Comparison of ENCODE assay signal across 14 cellular contexts in the genomic region with DNA sequence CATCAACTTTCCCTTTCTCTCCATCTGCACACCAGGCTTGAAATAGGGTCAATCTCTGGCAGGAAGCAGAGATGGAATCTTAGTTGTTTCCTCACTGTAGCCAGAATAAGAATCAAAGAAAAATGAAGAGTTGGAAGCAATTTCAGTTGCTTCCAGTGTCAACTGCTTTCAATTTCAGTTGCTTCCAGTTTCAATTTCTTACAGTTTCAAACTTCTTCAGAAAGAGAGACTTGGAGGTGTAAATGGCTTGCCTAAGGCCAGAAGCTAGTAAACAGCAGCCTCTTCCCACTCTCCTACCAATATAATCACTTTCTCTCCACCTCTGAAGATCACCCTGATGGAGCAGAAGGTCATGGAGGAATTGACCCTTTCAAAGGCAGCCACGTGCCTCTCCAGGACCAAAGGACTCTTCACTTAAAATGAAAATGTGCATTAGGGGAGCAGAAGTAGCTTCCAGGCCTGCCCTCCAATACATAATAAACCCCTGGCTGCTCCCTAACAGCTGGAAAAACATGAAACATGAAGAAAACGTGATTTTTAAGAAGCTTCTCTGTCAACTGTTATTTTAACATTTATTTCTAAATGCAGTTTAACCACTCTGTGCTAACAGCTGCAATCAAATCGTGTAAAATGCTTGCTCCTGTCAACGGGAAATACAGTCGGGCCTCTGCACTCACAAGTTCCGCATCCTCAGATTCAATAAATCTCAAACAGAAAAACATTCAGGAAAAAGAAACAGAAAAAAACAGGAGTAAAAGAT.
A peak's percentile ranks its signal among the peaks of the same experiment; 100 is the strongest.
DNase-seq lines count a peak whose midpoint lies in the region; ATAC-seq, FAIRE-seq and TF ChIP-seq lines count a peak whose summit lies in the region.
"Had no signal": no experiment of that assay in that cellular context is flagged by ENCODE, and none has a peak within 500 bp of the region (broad histone marks: within the 10 kb centered on the region; RNA-seq: fewer than 3 reads in every experiment).

No MANE protein-coding gene starts in this region.

- TF ChIP-seq CTCF in nephron (IDR thresholded peaks at IDR 0.05; ENCODE audit: unreplicated experiment in 3 of 3) = no peak

- no peak for DNase-seq in activated CD8-positive, alpha-beta memory T cell treated with anti-CD3 and anti-CD28 coated beads, Interleukin-2, amount 10 ng/mL, durations not matched to agents 7 days and 5 days
- DNase-seq in NCI-H2227 (lab: John Stamatoyannopoulos, UW; ENCODE audit: unreplicated experiment) (no peak), SK-N-DZ (ENCODE audit: low spot score) (no peak), GM12891 (ENCODE audit: insufficient read length, low spot score) (no peak)
- DNase-seq: activated naive CD8-positive, alpha-beta T cell treated with anti-CD3 and anti-CD28 coated beads, Interleukin-2, amount 10 ng/mL, durations not matched to agents 7 days and 5 days; cortex of kidney; H7; NCI-H187; substantia nigra; T-helper 2 cell had no signal

- no peak overlapping the region for H3K4me3 Mint-ChIP-seq in nephron
- H3K4me3 Mint-ChIP-seq in activated CD8-positive, alpha-beta memory T cell treated with anti-CD3 and anti-CD28 coated beads, Interleukin-2, amount 10 ng/mL, durations not matched to agents 7 days and 5 days = no peak overlapping the region
- H3K4me3 Mint-ChIP-seq: activated naive CD8-positive, alpha-beta T cell treated with anti-CD3 and anti-CD28 coated beads, Interleukin-2, amount 10 ng/mL, durations not matched to agents 7 days and 5 days had no signal

- H3K27me3 Mint-ChIP-seq in nephron (ENCODE audit: low read depth) = peaks cover 11% of the 10 kb centered on the region
- H3K27me3 Mint-ChIP-seq in activated CD8-positive, alpha-beta memory T cell treated with anti-CD3 and anti-CD28 coated beads, Interleukin-2, amount 10 ng/mL, durations not matched to agents 7 days and 5 days = no peaks in the 10 kb centered on the region
- H3K27me3 Mint-ChIP-seq: activated naive CD8-positive, alpha-beta T cell treated with anti-CD3 and anti-CD28 coated beads, Interleukin-2, amount 10 ng/mL, durations not matched to agents 7 days and 5 days had no signal

- ATAC-seq in GM18907 (IDR thresholded peaks at IDR 0.05; ENCODE audit: unreplicated experiment) (peak; percentile 56), GM21717 (IDR thresholded peaks at IDR 0.05; ENCODE audit: unreplicated experiment) (peak; percentile 82), HG03432 (IDR thresholded peaks at IDR 0.05; ENCODE audit: unreplicated experiment) (peak; percentile 63)
- no peak for ATAC-seq in activated CD8-positive, alpha-beta memory T cell treated with anti-CD3 and anti-CD28 coated beads, Interleukin-2, amount 10 ng/mL, durations not matched to agents 7 days and 5 days

- H3K9me3 Mint-ChIP-seq in nephron = no peaks in the 10 kb centered on the region
- peaks cover 8% of the 10 kb centered on the region for H3K9me3 Mint-ChIP-seq in activated CD8-positive, alpha-beta memory T cell treated with anti-CD3 and anti-CD28 coated beads, Interleukin-2, amount 10 ng/mL, durations not matched to agents 7 days and 5 days (ENCODE audit: low read depth)

- FAIRE-seq in GM12891 (lab: Jason Lieb, UNC) = no peak

- H3K27ac Mint-ChIP-seq in nephron = peak overlapping the region; percentile 65 to 96 (median 84)
- H3K27ac Mint-ChIP-seq in activated CD8-positive, alpha-beta memory T cell treated with anti-CD3 and anti-CD28 coated beads, Interleukin-2, amount 10 ng/mL, durations not matched to agents 7 days and 5 days = no peak overlapping the region
- H3K27ac Mint-ChIP-seq: activated naive CD8-positive, alpha-beta T cell treated with anti-CD3 and anti-CD28 coated beads, Interleukin-2, amount 10 ng/mL, durations not matched to agents 7 days and 5 days had no signal

- TF ChIP-seq POLR2A in GM12891 (IDR thresholded peaks at IDR 0.05; ENCODE audit: low read depth, low read length) = no peak

- no peaks in the 10 kb centered on the region for H3K36me3 Mint-ChIP-seq in nephron (ENCODE audit: low read depth)
- H3K36me3 Mint-ChIP-seq in activated CD8-positive, alpha-beta memory T cell treated with anti-CD3 and anti-CD28 coated beads, Interleukin-2, amount 10 ng/mL, durations not matched to agents 7 days and 5 days = no peaks in the 10 kb centered on the region
- H3K36me3 Mint-ChIP-seq: activated naive CD8-positive, alpha-beta T cell treated with anti-CD3 and anti-CD28 coated beads, Interleukin-2, amount 10 ng/mL, durations not matched to agents 7 days and 5 days had no signal

- CTCF ChIA-PET in activated CD8-positive, alpha-beta memory T cell treated with anti-CD3 and anti-CD28 coated beads, Interleukin-2, amount 10 ng/mL, durations not matched to agents 7 days and 5 days (lab: Charles Lee) = no interaction called here

- H3K4me1 Mint-ChIP-seq in nephron = peaks cover 60% of the 10 kb centered on the region
- no peaks in the 10 kb centered on the region for H3K4me1 Mint-ChIP-seq in activated CD8-positive, alpha-beta memory T cell treated with anti-CD3 and anti-CD28 coated beads, Interleukin-2, amount 10 ng/mL, durations not matched to agents 7 days and 5 days
- H3K4me1 Mint-ChIP-seq: activated naive CD8-positive, alpha-beta T cell treated with anti-CD3 and anti-CD28 coated beads, Interleukin-2, amount 10 ng/mL, durations not matched to agents 7 days and 5 days had no signal

TF ChIP-seq in GM12891, 5 proteins besides CTCF, POLR2A, EP300 and RAD21:
- TF ChIP-seq SPI1 (IDR thresholded peaks at IDR 0.05; ENCODE audit: low read depth, low read length) (no peak), POLR2AphosphoS5 (IDR thresholded peaks at IDR 0.05; ENCODE audit: low read depth, low read length) (no peak), TAF1 (IDR thresholded peaks at IDR 0.05; ENCODE audit: low read depth, low read length) (no peak)
TF ChIP-seq in GM12891: peak in this region for 0.
